Comparison of ENCODE assay signal across 1 cellular context in the genomic region with DNA sequence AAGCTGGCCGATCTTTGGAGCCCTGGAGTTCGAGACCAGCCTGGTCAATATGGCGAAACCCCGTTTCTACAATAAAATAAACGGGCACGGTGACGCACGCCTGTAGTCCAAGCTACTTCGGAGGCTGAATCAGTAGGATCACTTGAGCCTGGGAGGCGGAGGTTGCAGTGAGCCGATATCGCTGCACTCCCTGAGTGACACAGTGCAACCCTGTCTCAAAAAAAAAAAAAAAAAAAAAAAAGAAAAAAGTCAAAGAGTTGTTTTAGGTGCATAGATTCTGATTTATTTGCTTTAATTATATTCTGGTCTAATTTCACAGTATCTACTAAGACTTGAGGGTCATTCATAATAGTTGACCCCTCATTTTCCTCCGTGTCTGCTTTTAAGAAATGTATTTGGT.
TF ChIP-seq lines count a peak whose summit lies in the region.

No MANE protein-coding gene starts in this region.

TF ChIP-seq in SK-N-SH, 30 proteins besides CTCF, POLR2A, EP300 and RAD21 (continued from another document):
- TF ChIP-seq, protein P1, sequence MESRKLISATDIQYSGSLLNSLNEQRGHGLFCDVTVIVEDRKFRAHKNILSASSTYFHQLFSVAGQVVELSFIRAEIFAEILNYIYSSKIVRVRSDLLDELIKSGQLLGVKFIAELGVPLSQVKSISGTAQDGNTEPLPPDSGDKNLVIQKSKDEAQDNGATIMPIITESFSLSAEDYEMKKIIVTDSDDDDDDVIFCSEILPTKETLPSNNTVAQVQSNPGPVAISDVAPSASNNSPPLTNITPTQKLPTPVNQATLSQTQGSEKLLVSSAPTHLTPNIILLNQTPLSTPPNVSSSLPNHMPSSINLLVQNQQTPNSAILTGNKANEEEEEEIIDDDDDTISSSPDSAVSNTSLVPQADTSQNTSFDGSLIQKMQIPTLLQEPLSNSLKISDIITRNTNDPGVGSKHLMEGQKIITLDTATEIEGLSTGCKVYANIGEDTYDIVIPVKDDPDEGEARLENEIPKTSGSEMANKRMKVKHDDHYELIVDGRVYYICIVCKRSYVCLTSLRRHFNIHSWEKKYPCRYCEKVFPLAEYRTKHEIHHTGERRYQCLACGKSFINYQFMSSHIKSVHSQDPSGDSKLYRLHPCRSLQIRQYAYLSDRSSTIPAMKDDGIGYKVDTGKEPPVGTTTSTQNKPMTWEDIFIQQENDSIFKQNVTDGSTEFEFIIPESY (IDR thresholded peaks at IDR 0.05; ENCODE audit: borderline replicate concordance, low read depth), result no peak
- TF ChIP-seq, protein P2, sequence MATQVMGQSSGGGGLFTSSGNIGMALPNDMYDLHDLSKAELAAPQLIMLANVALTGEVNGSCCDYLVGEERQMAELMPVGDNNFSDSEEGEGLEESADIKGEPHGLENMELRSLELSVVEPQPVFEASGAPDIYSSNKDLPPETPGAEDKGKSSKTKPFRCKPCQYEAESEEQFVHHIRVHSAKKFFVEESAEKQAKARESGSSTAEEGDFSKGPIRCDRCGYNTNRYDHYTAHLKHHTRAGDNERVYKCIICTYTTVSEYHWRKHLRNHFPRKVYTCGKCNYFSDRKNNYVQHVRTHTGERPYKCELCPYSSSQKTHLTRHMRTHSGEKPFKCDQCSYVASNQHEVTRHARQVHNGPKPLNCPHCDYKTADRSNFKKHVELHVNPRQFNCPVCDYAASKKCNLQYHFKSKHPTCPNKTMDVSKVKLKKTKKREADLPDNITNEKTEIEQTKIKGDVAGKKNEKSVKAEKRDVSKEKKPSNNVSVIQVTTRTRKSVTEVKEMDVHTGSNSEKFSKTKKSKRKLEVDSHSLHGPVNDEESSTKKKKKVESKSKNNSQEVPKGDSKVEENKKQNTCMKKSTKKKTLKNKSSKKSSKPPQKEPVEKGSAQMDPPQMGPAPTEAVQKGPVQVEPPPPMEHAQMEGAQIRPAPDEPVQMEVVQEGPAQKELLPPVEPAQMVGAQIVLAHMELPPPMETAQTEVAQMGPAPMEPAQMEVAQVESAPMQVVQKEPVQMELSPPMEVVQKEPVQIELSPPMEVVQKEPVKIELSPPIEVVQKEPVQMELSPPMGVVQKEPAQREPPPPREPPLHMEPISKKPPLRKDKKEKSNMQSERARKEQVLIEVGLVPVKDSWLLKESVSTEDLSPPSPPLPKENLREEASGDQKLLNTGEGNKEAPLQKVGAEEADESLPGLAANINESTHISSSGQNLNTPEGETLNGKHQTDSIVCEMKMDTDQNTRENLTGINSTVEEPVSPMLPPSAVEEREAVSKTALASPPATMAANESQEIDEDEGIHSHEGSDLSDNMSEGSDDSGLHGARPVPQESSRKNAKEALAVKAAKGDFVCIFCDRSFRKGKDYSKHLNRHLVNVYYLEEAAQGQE (IDR thresholded peaks at IDR 0.05; ENCODE audit: low read depth, low read length), result no peak
- TF ChIP-seq TEAD4 (IDR thresholded peaks at IDR 0.05; ENCODE audit: borderline replicate concordance, insufficient read depth) (no peak), YY1 (IDR thresholded peaks at IDR 0.05; ENCODE audit: low read depth) (no peak), GATA2 (CRISPR knock-in tag; IDR thresholded peaks at IDR 0.05) (no peak), RXRA (IDR thresholded peaks at IDR 0.05; ENCODE audit: borderline replicate concordance, low read depth) (no peak), POLR2AphosphoS5 (IDR thresholded peaks at IDR 0.05; ENCODE audit: low read depth, low read length) (no peak), FOXJ3 (CRISPR knock-in tag; IDR thresholded peaks at IDR 0.05) (no peak), GABPA (IDR thresholded peaks at IDR 0.05; ENCODE audit: low read depth) (no peak), EZH2phosphoT487 (IDR thresholded peaks at IDR 0.05; ENCODE audit: borderline replicate concordance, low read depth) (no peak)
- TF ChIP-seq, protein P3, sequence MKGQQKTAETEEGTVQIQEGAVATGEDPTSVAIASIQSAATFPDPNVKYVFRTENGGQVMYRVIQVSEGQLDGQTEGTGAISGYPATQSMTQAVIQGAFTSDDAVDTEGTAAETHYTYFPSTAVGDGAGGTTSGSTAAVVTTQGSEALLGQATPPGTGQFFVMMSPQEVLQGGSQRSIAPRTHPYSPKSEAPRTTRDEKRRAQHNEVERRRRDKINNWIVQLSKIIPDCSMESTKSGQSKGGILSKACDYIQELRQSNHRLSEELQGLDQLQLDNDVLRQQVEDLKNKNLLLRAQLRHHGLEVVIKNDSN (IDR thresholded peaks at IDR 0.05; ENCODE audit: borderline replicate concordance, low read depth), result no peak
- TF ChIP-seq, protein P4, sequence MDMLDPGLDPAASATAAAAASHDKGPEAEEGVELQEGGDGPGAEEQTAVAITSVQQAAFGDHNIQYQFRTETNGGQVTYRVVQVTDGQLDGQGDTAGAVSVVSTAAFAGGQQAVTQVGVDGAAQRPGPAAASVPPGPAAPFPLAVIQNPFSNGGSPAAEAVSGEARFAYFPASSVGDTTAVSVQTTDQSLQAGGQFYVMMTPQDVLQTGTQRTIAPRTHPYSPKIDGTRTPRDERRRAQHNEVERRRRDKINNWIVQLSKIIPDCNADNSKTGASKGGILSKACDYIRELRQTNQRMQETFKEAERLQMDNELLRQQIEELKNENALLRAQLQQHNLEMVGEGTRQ (IDR thresholded peaks at IDR 0.05; ENCODE audit: borderline replicate concordance, low read depth, low read length), result no peak
